ENCODE assay signal across 14 cellular contexts in genomic region chr3:36494461-36495109, GRCh38.
DNase-seq lines count a peak whose midpoint lies in the region; ATAC-seq, FAIRE-seq and TF ChIP-seq lines count a peak whose summit lies in the region.
"Had no signal": no experiment of that assay in that cellular context is flagged by ENCODE, and none has a peak within 500 bp of the region (broad histone marks: within the 10 kb centered on the region; RNA-seq: fewer than 3 reads in every experiment).

No MANE protein-coding gene starts in this region.

- intact Hi-C loops in CD4-positive, alpha-beta T cell (cut with DNase I, micrococcal nuclease): no loop called here

- no peak overlapping the region for H3K4me3 ChIP-seq in GM23338
- no peak overlapping the region for H3K4me3 ChIP-seq in skeletal muscle satellite cell (ENCODE audit: low read length)
- H3K4me3 ChIP-seq: smooth muscle cell had no signal

- DNase-seq in GM23338 (ENCODE audit: low spot score) (no peak), foreskin melanocyte (peak; percentile 44), T-cell (no peak), NCI-H1417 treated with DMSO at 0.1 percent for 48 hours (lab: John Stamatoyannopoulos, UW) (no peak), frontal cortex (ENCODE audit: low spot score in 2 of 2) (no peak)
- no peak for DNase-seq in CD4-positive, alpha-beta T cell
- DNase-seq: activated CD4-positive, alpha-beta memory T cell treated with anti-CD3 and anti-CD28 coated beads for 36 hours; activated naive CD8-positive, alpha-beta T cell treated with anti-CD3 and anti-CD28 coated beads, Interleukin-2, amount 10 ng/mL, durations not matched to agents 7 days and 5 days; NCI-H2081 treated with DMSO at 0.1 percent for 48 hours had no signal

- H3K36me3 Mint-ChIP-seq in GM23338 (ENCODE audit: low read depth): no peaks in the 10 kb centered on the region
- no peaks in the 10 kb centered on the region for H3K36me3 Mint-ChIP-seq in T-cell
- H3K36me3 Mint-ChIP-seq in CD4-positive, alpha-beta T cell (ENCODE audit: low read depth): no peaks in the 10 kb centered on the region
- H3K36me3 Mint-ChIP-seq: activated CD4-positive, alpha-beta memory T cell treated with anti-CD3 and anti-CD28 coated beads for 36 hours; activated naive CD8-positive, alpha-beta T cell treated with anti-CD3 and anti-CD28 coated beads, Interleukin-2, amount 10 ng/mL, durations not matched to agents 7 days and 5 days had no signal

- H3K9ac ChIP-seq in skeletal muscle satellite cell (ENCODE audit: low read depth, low read length): peak overlapping the region; percentile 25

- no peaks in the 10 kb centered on the region for H3K9me3 ChIP-seq in skeletal muscle satellite cell (replicated peaks; ENCODE audit: low read length)
- no peaks in the 10 kb centered on the region for H3K9me3 ChIP-seq in CD4-positive, alpha-beta T cell (ENCODE audit: control insufficient read depth, low read length)

- no peak overlapping the region for H3K27ac ChIP-seq in GM23338 (ENCODE audit: low read depth)
- no peak overlapping the region for H3K27ac ChIP-seq in CD4-positive, alpha-beta T cell (ENCODE audit: low read depth, low read length)

- H3K27me3 Mint-ChIP-seq in GM23338 (ENCODE audit: insufficient read depth, low read depth, poor library complexity) (peaks cover 2% of the 10 kb centered on the region), T-cell (peaks cover 2 to 15% of the 10 kb centered on the region in 2 donors)
- peaks cover 6% of the 10 kb centered on the region for H3K27me3 Mint-ChIP-seq in CD4-positive, alpha-beta T cell
- H3K27me3 Mint-ChIP-seq: activated CD4-positive, alpha-beta memory T cell treated with anti-CD3 and anti-CD28 coated beads for 36 hours had no signal

- no peaks in the 10 kb centered on the region for H3F3A ChIP-seq in GM23338 (replicated peaks; ENCODE audit: low read depth)

- no peak for TF ChIP-seq CTCF in GM23338 (conservative IDR thresholded peaks at IDR 0.05; ENCODE audit: low read depth in 2 of 2)
- no peak for TF ChIP-seq CTCF in CD4-positive, alpha-beta T cell (IDR thresholded peaks at IDR 0.05)

- POLR2A ChIA-PET in T-cell (lab: Charles Lee): no interaction called here
- POLR2A ChIA-PET in CD4-positive, alpha-beta T cell (lab: Charles Lee): no interaction called here

- no peaks in the 10 kb centered on the region for H3K79me2 ChIP-seq in GM23338 (replicated peaks; ENCODE audit: insufficient read depth)

- no peaks in the 10 kb centered on the region for H3K27me3 ChIP-seq in GM23338 (ENCODE audit: insufficient read depth)
- H3K27me3 ChIP-seq in skeletal muscle satellite cell (ENCODE audit: control insufficient read depth, insufficient read depth, low read length): no peaks in the 10 kb centered on the region
- H3K27me3 ChIP-seq in CD4-positive, alpha-beta T cell (ENCODE audit: control insufficient read depth, insufficient read depth, low read length): no peaks in the 10 kb centered on the region

- H3K4me2 ChIP-seq in GM23338 (no peak overlapping the region), skeletal muscle satellite cell (ENCODE audit: low read length) (no peak overlapping the region)
- H3K4me2 ChIP-seq: smooth muscle cell had no signal

- no peaks in the 10 kb centered on the region for H3K9me2 ChIP-seq in GM23338 (ENCODE audit: insufficient read depth)

- H3K4me3 Mint-ChIP-seq in GM23338 (no peak overlapping the region), T-cell (no peak overlapping the region)
- H3K4me3 Mint-ChIP-seq in CD4-positive, alpha-beta T cell: no peak overlapping the region
- H3K4me3 Mint-ChIP-seq: activated CD4-positive, alpha-beta memory T cell treated with anti-CD3 and anti-CD28 coated beads for 36 hours; activated naive CD8-positive, alpha-beta T cell treated with anti-CD3 and anti-CD28 coated beads, Interleukin-2, amount 10 ng/mL, durations not matched to agents 7 days and 5 days had no signal

- CTCF ChIA-PET in T-cell (lab: Charles Lee): no interaction called here
- CTCF ChIA-PET in CD4-positive, alpha-beta T cell (lab: Charles Lee): no interaction called here

- peaks cover 10% of the 10 kb centered on the region for H3K4me1 Mint-ChIP-seq in GM23338
- H3K4me1 Mint-ChIP-seq in T-cell: no peaks in the 10 kb centered on the region
- H3K4me1 Mint-ChIP-seq in CD4-positive, alpha-beta T cell (ENCODE audit: low read depth): no peaks in the 10 kb centered on the region

- ATAC-seq in GM23338 (no peak), SK-N-SH treated with all-trans-retinoic acid at 6 μM for 48 hours (peak; percentile 59), T-cell (replicated peaks in 1 of 4) (no peak)
- ATAC-seq in CD4-positive, alpha-beta T cell (ENCODE audit: poor library complexity): no peak
- ATAC-seq: left colon had no signal

- no peaks in the 10 kb centered on the region for H3K9me3 Mint-ChIP-seq in GM23338
- no peaks in the 10 kb centered on the region for H3K9me3 Mint-ChIP-seq in T-cell
- no peaks in the 10 kb centered on the region for H3K9me3 Mint-ChIP-seq in CD4-positive, alpha-beta T cell
- H3K9me3 Mint-ChIP-seq: activated CD4-positive, alpha-beta memory T cell treated with anti-CD3 and anti-CD28 coated beads for 36 hours; activated naive CD8-positive, alpha-beta T cell treated with anti-CD3 and anti-CD28 coated beads, Interleukin-2, amount 10 ng/mL, durations not matched to agents 7 days and 5 days had no signal

- H2AFZ ChIP-seq in GM23338: no peak overlapping the region

- H4K20me1 ChIP-seq in GM23338 (replicated peaks; ENCODE audit: insufficient read depth): no peaks in the 10 kb centered on the region; the same call in 1 of the 2 replicates

- H3K36me3 ChIP-seq in GM23338 (ENCODE audit: insufficient read depth) (no peaks in the 10 kb centered on the region), skeletal muscle satellite cell (ENCODE audit: insufficient read depth, low read length) (no peaks in the 10 kb centered on the region)

- peaks cover 17% of the 10 kb centered on the region for H3K4me1 ChIP-seq in GM23338 (ENCODE audit: insufficient read depth)
- H3K4me1 ChIP-seq in skeletal muscle satellite cell (ENCODE audit: control insufficient read depth, insufficient read depth, low read length): peaks cover 26% of the 10 kb centered on the region

- no peak for FAIRE-seq in frontal cortex (lab: Jason Lieb, UNC)
- FAIRE-seq: endothelial cell of umbilical vein had no signal

- H3K27ac Mint-ChIP-seq in GM23338: peak overlapping the region; percentile 57; the same call in 1 of the 2 replicates
- no peak overlapping the region for H3K27ac Mint-ChIP-seq in T-cell
- no peak overlapping the region for H3K27ac Mint-ChIP-seq in CD4-positive, alpha-beta T cell
- H3K27ac Mint-ChIP-seq: activated CD4-positive, alpha-beta memory T cell treated with anti-CD3 and anti-CD28 coated beads for 36 hours; activated naive CD8-positive, alpha-beta T cell treated with anti-CD3 and anti-CD28 coated beads, Interleukin-2, amount 10 ng/mL, durations not matched to agents 7 days and 5 days had no signal

TF ChIP-seq in GM23338, 12 proteins besides CTCF, POLR2A, EP300 and RAD21 (continues in another document):
- TF ChIP-seq ZNF114 (CRISPR knock-in tag; IDR thresholded peaks at IDR 0.05) (no peak), REST (IDR thresholded peaks at IDR 0.05; ENCODE audit: unreplicated experiment) (no peak)

TF ChIP-seq in SK-N-SH treated with all-trans-retinoic acid at 6 μM for 48 hours, 23 proteins besides CTCF, POLR2A, EP300 and RAD21:
- 0 out of 2 replicates have a peak, but pooled peaks have one; percentile 17 for TF ChIP-seq ZFP30 (CRISPR knock-in tag; IDR thresholded peaks at IDR 0.05)
- TF ChIP-seq GLIS3 (CRISPR knock-in tag; IDR thresholded peaks at IDR 0.05): peak; percentile 11; the same call in 1 of the 2 replicates
- TF ChIP-seq CREB5 (CRISPR knock-in tag; IDR thresholded peaks at IDR 0.05; ENCODE audit: low read depth): peak; percentile 49; the same call in 1 of the 2 replicates
- peak; percentile 94 for TF ChIP-seq ISL1 (CRISPR knock-in tag; IDR thresholded peaks at IDR 0.05)
- peak; percentile 62; the same call in 1 of the 2 replicates for TF ChIP-seq TCF4 (CRISPR knock-in tag; IDR thresholded peaks at IDR 0.05; ENCODE audit: borderline replicate concordance)
- TF ChIP-seq ARNTL (CRISPR knock-in tag; IDR thresholded peaks at IDR 0.05; ENCODE audit: borderline replicate concordance, low read depth): no peak
- no peak for TF ChIP-seq TSHZ2 (CRISPR knock-in tag; IDR thresholded peaks at IDR 0.05)
